Comparison of ENCODE assay signal across 11 cellular contexts in genomic region chr22:24954114-24954463, GRCh38. TPM values are rescaled to one million over a fixed set of nuclear protein-coding genes. Genes with fewer than 3 reads are reported as not detected.
DNase-seq lines count a peak whose midpoint lies in the region; ATAC-seq, FAIRE-seq and TF ChIP-seq lines count a peak whose summit lies in the region.
"Had no signal": no experiment of that assay in that cellular context is flagged by ENCODE, and none has a peak within 500 bp of the region (broad histone marks: within the 10 kb centered on the region; RNA-seq: fewer than 3 reads in every experiment).

No MANE protein-coding gene starts in this region.

- no peak for FAIRE-seq in bronchial epithelial cell (lab: Jason Lieb, UNC)

- peaks cover 62% of the 10 kb centered on the region for H3K27me3 Mint-ChIP-seq in activated naive CD4-positive, alpha-beta T cell treated with anti-CD3 and anti-CD28 coated beads, Interleukin-2, amount 10 ng/mL, durations not matched to agents 7 days and 5 days
- peaks cover 39% of the 10 kb centered on the region for H3K27me3 Mint-ChIP-seq in activated naive CD4-positive, alpha-beta T cell treated with anti-CD3 and anti-CD28 coated beads for 36 hours (ENCODE audit: low read depth)

- WGBS in transverse colon (ENCODE audit: low coverage in 1 of 2), 2 donors, result 32% methylated on average over 4 of the region's 4 CpGs; no CpG with 5 or more reads in 1 of the 2 donors

- in situ Hi-C loops in transverse colon (cut with MboI; ENCODE audit: low pct_ligation_motif_present in 1 of 4, low pct_unique_long_range_greater_than_20kb in 1 of 4, low sequenced_read_pairs in 3 of 4), result loop anchor here in 1 of 4 donors (10.0 kb wide), 1 partner anchor 91 kb away; no protein-coding TSS in a partner anchor

- no peak for DNase-seq in activated naive CD4-positive, alpha-beta T cell treated with anti-CD3 and anti-CD28 coated beads, Interleukin-2, amount 10 ng/mL, durations not matched to agents 7 days and 5 days
- no peak for DNase-seq in activated naive CD4-positive, alpha-beta T cell treated with anti-CD3 and anti-CD28 coated beads for 36 hours
- DNase-seq in bronchial epithelial cell (ENCODE audit: low read depth) (no peak), medulla oblongata (ENCODE audit: extremely low spot score) (peak; percentile 29), transverse colon (no peak), tibial artery (no peak)
- DNase-seq in stimulated activated naive CD4-positive, alpha-beta T cell (lab: John Stamatoyannopoulos, UW), result no peak

- H3K4me3 ChIP-seq in bronchial epithelial cell (ENCODE audit: low read depth, low read length), result peak overlapping the region; percentile 71
- peak overlapping the region in 3 of 4 donors; percentile 66 to 69 (median 67) for H3K4me3 ChIP-seq in transverse colon
- H3K4me3 ChIP-seq in tibial artery, result peak overlapping the region in 1 of 2 donors; percentile 73
- H3K4me3 ChIP-seq: BLaER1 had no signal

- H3K9me3 ChIP-seq in transverse colon (no peaks in the 10 kb centered on the region), tibial artery (no peaks in the 10 kb centered on the region)
- H3K9me3 ChIP-seq: BLaER1 had no signal

- no peaks in the 10 kb centered on the region for H3K27me3 ChIP-seq in bronchial epithelial cell (ENCODE audit: control insufficient read depth, insufficient read depth, low read length)
- H3K27me3 ChIP-seq in transverse colon, result peaks cover 8% of the 10 kb centered on the region
- H3K27me3 ChIP-seq in tibial artery, result no peaks in the 10 kb centered on the region

- peaks cover 33% of the 10 kb centered on the region for H3K4me1 Mint-ChIP-seq in activated naive CD4-positive, alpha-beta T cell treated with anti-CD3 and anti-CD28 coated beads, Interleukin-2, amount 10 ng/mL, durations not matched to agents 7 days and 5 days
- peaks cover 5% of the 10 kb centered on the region for H3K4me1 Mint-ChIP-seq in activated naive CD4-positive, alpha-beta T cell treated with anti-CD3 and anti-CD28 coated beads for 36 hours (ENCODE audit: low read depth)

- H3K4me3 Mint-ChIP-seq in activated naive CD4-positive, alpha-beta T cell treated with anti-CD3 and anti-CD28 coated beads, Interleukin-2, amount 10 ng/mL, durations not matched to agents 7 days and 5 days, result peak overlapping the region; percentile 67
- no peak overlapping the region for H3K4me3 Mint-ChIP-seq in activated naive CD4-positive, alpha-beta T cell treated with anti-CD3 and anti-CD28 coated beads for 36 hours

- peak overlapping the region; percentile 42 for H3K27ac Mint-ChIP-seq in activated naive CD4-positive, alpha-beta T cell treated with anti-CD3 and anti-CD28 coated beads, Interleukin-2, amount 10 ng/mL, durations not matched to agents 7 days and 5 days
- H3K27ac Mint-ChIP-seq in activated naive CD4-positive, alpha-beta T cell treated with anti-CD3 and anti-CD28 coated beads for 36 hours, result no peak overlapping the region

- TF ChIP-seq CTCF in bronchial epithelial cell (IDR thresholded peaks at IDR 0.05; ENCODE audit: insufficient read depth, low read length, severe bottlenecking), result peak; percentile 8
- TF ChIP-seq CTCF in transverse colon (IDR thresholded peaks at IDR 0.05), result no peak
- no peak for TF ChIP-seq CTCF in tibial artery (IDR thresholded peaks at IDR 0.05)

- TF ChIP-seq EP300 in transverse colon (IDR thresholded peaks at IDR 0.05; ENCODE audit: low read depth), result no peak

- H3K27ac ChIP-seq in transverse colon (peak overlapping the region; percentile 84 to 92 (median 90)), tibial artery (no peak overlapping the region)
- H3K27ac ChIP-seq: BLaER1 had no signal

- no peaks in the 10 kb centered on the region for H3K36me3 Mint-ChIP-seq in activated naive CD4-positive, alpha-beta T cell treated with anti-CD3 and anti-CD28 coated beads, Interleukin-2, amount 10 ng/mL, durations not matched to agents 7 days and 5 days
- no peaks in the 10 kb centered on the region for H3K36me3 Mint-ChIP-seq in activated naive CD4-positive, alpha-beta T cell treated with anti-CD3 and anti-CD28 coated beads for 36 hours (ENCODE audit: low read depth)

- no peaks in the 10 kb centered on the region for H3K9me3 Mint-ChIP-seq in activated naive CD4-positive, alpha-beta T cell treated with anti-CD3 and anti-CD28 coated beads, Interleukin-2, amount 10 ng/mL, durations not matched to agents 7 days and 5 days
- H3K9me3 Mint-ChIP-seq in activated naive CD4-positive, alpha-beta T cell treated with anti-CD3 and anti-CD28 coated beads for 36 hours, result no peaks in the 10 kb centered on the region

- H3K36me3 ChIP-seq in bronchial epithelial cell (ENCODE audit: control insufficient read depth, insufficient read depth, low read length) (peaks cover 1% of the 10 kb centered on the region), transverse colon (no peaks in the 10 kb centered on the region), tibial artery (no peaks in the 10 kb centered on the region)
- H3K36me3 ChIP-seq: BLaER1 had no signal

- H3K4me1 ChIP-seq in transverse colon, result peaks cover 0 to 31% (median 22%) of the 10 kb centered on the region in 4 donors
- peaks cover 0 to 44% (median 16%) of the 10 kb centered on the region in 4 donors for H3K4me1 ChIP-seq in tibial artery

- no peak for ATAC-seq in GM21529 (IDR thresholded peaks at IDR 0.05; ENCODE audit: unreplicated experiment)

- intact Hi-C loops in activated naive CD4-positive, alpha-beta T cell treated with anti-CD3 and anti-CD28 coated beads for 36 hours (cut with micrococcal nuclease), result loop anchor here (5.0 kb wide), 1 partner anchor 218 kb away; no protein-coding TSS in a partner anchor
- intact Hi-C loops in transverse colon (cut with DNase I; ENCODE audit: low total_unique reads) (no loop called here), tibial artery (cut with DNase I; ENCODE audit: low total_unique reads) (no loop called here)

- no peak for TF ChIP-seq POLR2A in transverse colon (IDR thresholded peaks at IDR 0.05)

- CTCF ChIA-PET in activated naive CD4-positive, alpha-beta T cell treated with anti-CD3 and anti-CD28 coated beads, Interleukin-2, amount 10 ng/mL, durations not matched to agents 7 days and 5 days (lab: Charles Lee), result interaction anchor here (9.8 kb wide), 1 partner anchor 97 kb away, joined by 115 read pairs; no protein-coding TSS in a partner anchor
- CTCF ChIA-PET in activated naive CD4-positive, alpha-beta T cell treated with anti-CD3 and anti-CD28 coated beads for 36 hours (lab: Charles Lee), result interaction anchor here (0.7 to 2.0 kb wide), 4 partner anchors 20 to 101 kb away, joined by 3 to 10 read pairs (median 4); no protein-coding TSS in a partner anchor

RNA-seq across cellular contexts. Expression of gene KIAA1671, which starts 1.6 kb away (rescaled TPM):
- total RNA-seq in activated naive CD4-positive, alpha-beta T cell treated with anti-CD3 and anti-CD28 coated beads for 36 hours, result 1 to 10 TPM; 7.3 to 7.4 TPM
- total RNA-seq in bronchial epithelial cell (14.7 and 24.2 TPM in 2 replicates), transverse colon (100 to 1,000 TPM in 3 of 4 donors, 10 to 100 TPM in 1; 83.1 to 162 (median 105) TPM)

RNA-seq across cellular contexts. Expression of gene LHFPL7, which starts 7.6 kb away (rescaled TPM):
- not detected for total RNA-seq in activated naive CD4-positive, alpha-beta T cell treated with anti-CD3 and anti-CD28 coated beads for 36 hours
- not detected in 2 replicates for total RNA-seq in bronchial epithelial cell
- not detected for total RNA-seq in transverse colon
- total RNA-seq: activated CD8-positive, alpha-beta memory T cell treated with anti-CD3 and anti-CD28 coated beads for 36 hours; NCI-H460 had no signal

Comparison
In these comparisons a context has a peak if more than half of its experiments do, and no peak if none do; other contexts are left out.
1. H3K27ac ChIP-seq: peak in transverse colon (4 of 4); none in tibial artery (0 of 2).